ENCODE assay signal across 8 cellular contexts in the genomic region with DNA sequence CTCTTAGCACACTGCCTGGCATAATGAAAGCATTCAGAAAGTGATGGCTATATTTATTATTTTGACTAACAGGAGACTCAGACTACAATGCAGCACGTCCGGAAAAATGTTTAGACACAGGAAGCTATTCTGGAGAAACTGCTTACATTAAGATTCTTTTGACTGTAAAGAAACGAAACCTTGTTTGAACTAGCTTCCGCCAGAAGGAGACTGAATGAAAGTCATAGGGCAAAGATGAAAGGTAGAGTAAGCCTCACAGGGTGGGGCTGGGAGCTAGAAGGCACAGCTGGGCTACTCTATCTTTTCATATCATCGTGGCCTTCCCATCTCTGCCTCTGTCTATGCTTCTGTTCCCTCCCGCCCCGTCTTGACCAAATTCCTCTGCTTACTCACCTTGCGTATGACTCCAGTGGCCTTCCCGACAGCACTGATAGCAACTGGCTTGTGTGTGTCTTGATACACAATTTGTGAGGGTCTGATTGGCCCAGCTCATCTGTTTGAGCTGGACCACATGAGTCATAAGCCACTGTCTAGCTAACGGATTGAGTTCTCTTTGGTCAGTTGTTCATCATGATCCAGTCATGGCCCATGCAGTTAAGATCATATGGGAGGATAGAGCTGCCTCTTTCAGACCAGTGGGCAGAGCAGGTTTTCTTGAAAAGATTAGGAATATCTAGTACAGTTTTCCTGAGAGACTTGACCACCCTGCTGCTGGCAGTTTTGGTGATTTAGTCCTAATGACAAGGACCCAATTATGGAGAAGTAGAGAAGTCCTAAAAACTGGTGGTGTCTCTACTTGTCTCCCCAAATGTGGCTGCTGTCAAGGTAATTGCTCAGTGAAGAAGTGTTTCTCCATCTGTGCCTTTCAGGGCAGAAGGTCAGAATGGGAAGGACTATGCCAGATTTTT.
DNase-seq lines count a peak whose midpoint lies in the region; ATAC-seq lines count a peak whose summit lies in the region.

No MANE protein-coding gene starts in this region.

- no peak for ATAC-seq in HG03175 (IDR thresholded peaks at IDR 0.05; ENCODE audit: unreplicated experiment)

- DNase-seq in activated gamma-delta T cell treated with Interleukin-2 at 50 U/mL for 16 hours (peak; percentile 16), activated gamma-delta T cell (lab: John Stamatoyannopoulos, UW) (no peak), activated T-cell treated with anti-CD3 and anti-CD28 coated beads for 24 hours (ENCODE audit: low read depth) (peak; percentile 11), foreskin melanocyte (peak; percentile 45), iPS-NIHi11 (ENCODE audit: low spot score) (no peak), COLO668 (lab: John Stamatoyannopoulos, UW; ENCODE audit: unreplicated experiment) (no peak)
- peak; percentile 47 for DNase-seq in stimulated activated CD4-positive, alpha-beta T cell treated with anti-CD3 and anti-CD28 coated beads, Interleukin-4, amount 100 ng/mL, for 24 hours

Comparison
In these comparisons a context has a peak if more than half of its experiments do, and no peak if none do; other contexts are left out.
1. DNase-seq: peak in activated gamma-delta T cell treated with Interleukin-2 at 50 U/mL for 16 hours (single experiment), activated T-cell treated with anti-CD3 and anti-CD28 coated beads for 24 hours (single experiment), foreskin melanocyte (single experiment) and stimulated activated CD4-positive, alpha-beta T cell treated with anti-CD3 and anti-CD28 coated beads, Interleukin-4, amount 100 ng/mL, for 24 hours (single experiment); none in activated gamma-delta T cell (single experiment), iPS-NIHi11 (single experiment) and COLO668 (single experiment).